ENCODE assay signal across 5 cellular contexts in genomic region chr14:24470450-24470849, GRCh38. TPM values are rescaled to one million over a fixed set of nuclear protein-coding genes. Genes with fewer than 3 reads are reported as not detected.
"Had no signal": no experiment of that assay in that cellular context is flagged by ENCODE, and none has a peak within 500 bp of the region (broad histone marks: within the 10 kb centered on the region; RNA-seq: fewer than 3 reads in every experiment).

No MANE protein-coding gene starts in this region.

RNA-seq across cellular contexts. Expression of gene CMA1, which starts 37.6 kb away (rescaled TPM):
- total RNA-seq: HepG2, HT-29, HT1080, IMR-90 had no signal
- polyA plus RNA-seq: HepG2, IgD-negative memory B cell, IMR-90 had no signal
